2 cellular contexts compared by ENCODE assay signal in the genomic region with DNA sequence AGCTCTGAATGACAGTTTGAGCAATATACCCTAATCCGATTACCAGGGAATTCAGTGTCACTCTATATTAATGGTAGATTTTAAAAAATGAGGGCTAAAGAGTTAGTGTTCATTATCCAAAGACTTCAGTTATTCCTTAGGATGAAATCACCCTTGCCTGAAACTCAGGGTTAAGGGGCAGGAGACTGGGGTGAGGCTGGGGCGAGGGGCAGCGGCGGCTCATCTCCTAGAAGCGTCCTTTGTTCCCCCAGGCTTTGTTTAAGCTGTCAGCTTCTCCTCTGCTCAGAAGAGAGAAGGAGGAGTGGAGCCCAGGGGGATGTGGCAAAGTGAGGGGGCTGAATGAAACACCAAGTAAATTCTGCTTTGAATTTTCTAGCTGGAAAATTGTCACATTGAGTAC.
TF ChIP-seq lines count a peak whose summit lies in the region.

No MANE protein-coding gene starts in this region.

TF ChIP-seq in GM23338, 12 proteins besides CTCF, POLR2A, EP300 and RAD21 (continued from another document):
- TF ChIP-seq, protein P1, sequence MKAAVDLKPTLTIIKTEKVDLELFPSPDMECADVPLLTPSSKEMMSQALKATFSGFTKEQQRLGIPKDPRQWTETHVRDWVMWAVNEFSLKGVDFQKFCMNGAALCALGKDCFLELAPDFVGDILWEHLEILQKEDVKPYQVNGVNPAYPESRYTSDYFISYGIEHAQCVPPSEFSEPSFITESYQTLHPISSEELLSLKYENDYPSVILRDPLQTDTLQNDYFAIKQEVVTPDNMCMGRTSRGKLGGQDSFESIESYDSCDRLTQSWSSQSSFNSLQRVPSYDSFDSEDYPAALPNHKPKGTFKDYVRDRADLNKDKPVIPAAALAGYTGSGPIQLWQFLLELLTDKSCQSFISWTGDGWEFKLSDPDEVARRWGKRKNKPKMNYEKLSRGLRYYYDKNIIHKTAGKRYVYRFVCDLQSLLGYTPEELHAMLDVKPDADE (IDR thresholded peaks at IDR 0.05) = no peak
- TF ChIP-seq, protein P2, sequence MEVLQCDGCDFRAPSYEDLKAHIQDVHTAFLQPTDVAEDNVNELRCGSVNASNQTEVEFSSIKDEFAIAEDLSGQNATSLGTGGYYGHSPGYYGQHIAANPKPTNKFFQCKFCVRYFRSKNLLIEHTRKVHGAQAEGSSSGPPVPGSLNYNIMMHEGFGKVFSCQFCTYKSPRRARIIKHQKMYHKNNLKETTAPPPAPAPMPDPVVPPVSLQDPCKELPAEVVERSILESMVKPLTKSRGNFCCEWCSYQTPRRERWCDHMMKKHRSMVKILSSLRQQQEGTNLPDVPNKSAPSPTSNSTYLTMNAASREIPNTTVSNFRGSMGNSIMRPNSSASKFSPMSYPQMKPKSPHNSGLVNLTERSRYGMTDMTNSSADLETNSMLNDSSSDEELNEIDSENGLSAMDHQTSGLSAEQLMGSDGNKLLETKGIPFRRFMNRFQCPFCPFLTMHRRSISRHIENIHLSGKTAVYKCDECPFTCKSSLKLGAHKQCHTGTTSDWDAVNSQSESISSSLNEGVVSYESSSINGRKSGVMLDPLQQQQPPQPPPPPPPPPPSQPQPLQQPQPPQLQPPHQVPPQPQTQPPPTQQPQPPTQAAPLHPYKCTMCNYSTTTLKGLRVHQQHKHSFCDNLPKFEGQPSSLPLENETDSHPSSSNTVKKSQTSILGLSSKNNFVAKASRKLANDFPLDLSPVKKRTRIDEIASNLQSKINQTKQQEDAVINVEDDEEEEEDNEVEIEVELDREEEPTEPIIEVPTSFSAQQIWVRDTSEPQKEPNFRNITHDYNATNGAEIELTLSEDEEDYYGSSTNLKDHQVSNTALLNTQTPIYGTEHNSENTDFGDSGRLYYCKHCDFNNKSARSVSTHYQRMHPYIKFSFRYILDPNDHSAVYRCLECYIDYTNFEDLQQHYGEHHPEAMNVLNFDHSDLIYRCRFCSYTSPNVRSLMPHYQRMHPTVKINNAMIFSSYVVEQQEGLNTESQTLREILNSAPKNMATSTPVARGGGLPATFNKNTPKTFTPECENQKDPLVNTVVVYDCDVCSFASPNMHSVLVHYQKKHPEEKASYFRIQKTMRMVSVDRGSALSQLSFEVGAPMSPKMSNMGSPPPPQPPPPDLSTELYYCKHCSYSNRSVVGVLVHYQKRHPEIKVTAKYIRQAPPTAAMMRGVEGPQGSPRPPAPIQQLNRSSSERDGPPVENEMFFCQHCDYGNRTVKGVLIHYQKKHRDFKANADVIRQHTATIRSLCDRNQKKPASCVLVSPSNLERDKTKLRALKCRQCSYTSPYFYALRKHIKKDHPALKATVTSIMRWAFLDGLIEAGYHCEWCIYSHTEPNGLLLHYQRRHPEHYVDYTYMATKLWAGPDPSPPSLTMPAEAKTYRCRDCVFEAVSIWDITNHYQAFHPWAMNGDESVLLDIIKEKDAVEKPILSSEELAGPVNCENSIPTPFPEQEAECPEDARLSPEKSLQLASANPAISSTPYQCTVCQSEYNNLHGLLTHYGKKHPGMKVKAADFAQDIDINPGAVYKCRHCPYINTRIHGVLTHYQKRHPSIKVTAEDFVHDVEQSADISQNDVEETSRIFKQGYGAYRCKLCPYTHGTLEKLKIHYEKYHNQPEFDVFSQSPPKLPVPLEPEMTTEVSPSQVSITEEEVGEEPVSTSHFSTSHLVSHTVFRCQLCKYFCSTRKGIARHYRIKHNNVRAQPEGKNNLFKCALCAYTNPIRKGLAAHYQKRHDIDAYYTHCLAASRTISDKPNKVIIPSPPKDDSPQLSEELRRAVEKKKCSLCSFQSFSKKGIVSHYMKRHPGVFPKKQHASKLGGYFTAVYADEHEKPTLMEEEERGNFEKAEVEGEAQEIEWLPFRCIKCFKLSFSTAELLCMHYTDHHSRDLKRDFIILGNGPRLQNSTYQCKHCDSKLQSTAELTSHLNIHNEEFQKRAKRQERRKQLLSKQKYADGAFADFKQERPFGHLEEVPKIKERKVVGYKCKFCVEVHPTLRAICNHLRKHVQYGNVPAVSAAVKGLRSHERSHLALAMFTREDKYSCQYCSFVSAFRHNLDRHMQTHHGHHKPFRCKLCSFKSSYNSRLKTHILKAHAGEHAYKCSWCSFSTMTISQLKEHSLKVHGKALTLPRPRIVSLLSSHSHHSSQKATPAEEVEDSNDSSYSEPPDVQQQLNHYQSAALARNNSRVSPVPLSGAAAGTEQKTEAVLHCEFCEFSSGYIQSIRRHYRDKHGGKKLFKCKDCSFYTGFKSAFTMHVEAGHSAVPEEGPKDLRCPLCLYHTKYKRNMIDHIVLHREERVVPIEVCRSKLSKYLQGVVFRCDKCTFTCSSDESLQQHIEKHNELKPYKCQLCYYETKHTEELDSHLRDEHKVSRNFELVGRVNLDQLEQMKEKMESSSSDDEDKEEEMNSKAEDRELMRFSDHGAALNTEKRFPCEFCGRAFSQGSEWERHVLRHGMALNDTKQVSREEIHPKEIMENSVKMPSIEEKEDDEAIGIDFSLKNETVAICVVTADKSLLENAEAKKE (CRISPR knock-in tag; IDR thresholded peaks at IDR 0.05) = no peak
- no peak for TF ChIP-seq NANOG (IDR thresholded peaks at IDR 0.05; ENCODE audit: borderline replicate concordance)
- TF ChIP-seq JUNB (IDR thresholded peaks at IDR 0.05; ENCODE audit: unreplicated experiment) = no peak
- TF ChIP-seq ZNF114 (CRISPR knock-in tag; IDR thresholded peaks at IDR 0.05) = no peak
- no peak for TF ChIP-seq CREB1 (CRISPR knock-in tag; IDR thresholded peaks at IDR 0.05; ENCODE audit: low read depth)
- TF ChIP-seq EZH2 (IDR thresholded peaks at IDR 0.05; ENCODE audit: low read depth, unreplicated experiment) = no peak
- TF ChIP-seq, protein P3, sequence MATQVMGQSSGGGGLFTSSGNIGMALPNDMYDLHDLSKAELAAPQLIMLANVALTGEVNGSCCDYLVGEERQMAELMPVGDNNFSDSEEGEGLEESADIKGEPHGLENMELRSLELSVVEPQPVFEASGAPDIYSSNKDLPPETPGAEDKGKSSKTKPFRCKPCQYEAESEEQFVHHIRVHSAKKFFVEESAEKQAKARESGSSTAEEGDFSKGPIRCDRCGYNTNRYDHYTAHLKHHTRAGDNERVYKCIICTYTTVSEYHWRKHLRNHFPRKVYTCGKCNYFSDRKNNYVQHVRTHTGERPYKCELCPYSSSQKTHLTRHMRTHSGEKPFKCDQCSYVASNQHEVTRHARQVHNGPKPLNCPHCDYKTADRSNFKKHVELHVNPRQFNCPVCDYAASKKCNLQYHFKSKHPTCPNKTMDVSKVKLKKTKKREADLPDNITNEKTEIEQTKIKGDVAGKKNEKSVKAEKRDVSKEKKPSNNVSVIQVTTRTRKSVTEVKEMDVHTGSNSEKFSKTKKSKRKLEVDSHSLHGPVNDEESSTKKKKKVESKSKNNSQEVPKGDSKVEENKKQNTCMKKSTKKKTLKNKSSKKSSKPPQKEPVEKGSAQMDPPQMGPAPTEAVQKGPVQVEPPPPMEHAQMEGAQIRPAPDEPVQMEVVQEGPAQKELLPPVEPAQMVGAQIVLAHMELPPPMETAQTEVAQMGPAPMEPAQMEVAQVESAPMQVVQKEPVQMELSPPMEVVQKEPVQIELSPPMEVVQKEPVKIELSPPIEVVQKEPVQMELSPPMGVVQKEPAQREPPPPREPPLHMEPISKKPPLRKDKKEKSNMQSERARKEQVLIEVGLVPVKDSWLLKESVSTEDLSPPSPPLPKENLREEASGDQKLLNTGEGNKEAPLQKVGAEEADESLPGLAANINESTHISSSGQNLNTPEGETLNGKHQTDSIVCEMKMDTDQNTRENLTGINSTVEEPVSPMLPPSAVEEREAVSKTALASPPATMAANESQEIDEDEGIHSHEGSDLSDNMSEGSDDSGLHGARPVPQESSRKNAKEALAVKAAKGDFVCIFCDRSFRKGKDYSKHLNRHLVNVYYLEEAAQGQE (IDR thresholded peaks at IDR 0.05; ENCODE audit: unreplicated experiment) = no peak

TF ChIP-seq in WTC11, 78 proteins besides CTCF, POLR2A, EP300 and RAD21 (continued from another document):
- TF ChIP-seq, protein P4, sequence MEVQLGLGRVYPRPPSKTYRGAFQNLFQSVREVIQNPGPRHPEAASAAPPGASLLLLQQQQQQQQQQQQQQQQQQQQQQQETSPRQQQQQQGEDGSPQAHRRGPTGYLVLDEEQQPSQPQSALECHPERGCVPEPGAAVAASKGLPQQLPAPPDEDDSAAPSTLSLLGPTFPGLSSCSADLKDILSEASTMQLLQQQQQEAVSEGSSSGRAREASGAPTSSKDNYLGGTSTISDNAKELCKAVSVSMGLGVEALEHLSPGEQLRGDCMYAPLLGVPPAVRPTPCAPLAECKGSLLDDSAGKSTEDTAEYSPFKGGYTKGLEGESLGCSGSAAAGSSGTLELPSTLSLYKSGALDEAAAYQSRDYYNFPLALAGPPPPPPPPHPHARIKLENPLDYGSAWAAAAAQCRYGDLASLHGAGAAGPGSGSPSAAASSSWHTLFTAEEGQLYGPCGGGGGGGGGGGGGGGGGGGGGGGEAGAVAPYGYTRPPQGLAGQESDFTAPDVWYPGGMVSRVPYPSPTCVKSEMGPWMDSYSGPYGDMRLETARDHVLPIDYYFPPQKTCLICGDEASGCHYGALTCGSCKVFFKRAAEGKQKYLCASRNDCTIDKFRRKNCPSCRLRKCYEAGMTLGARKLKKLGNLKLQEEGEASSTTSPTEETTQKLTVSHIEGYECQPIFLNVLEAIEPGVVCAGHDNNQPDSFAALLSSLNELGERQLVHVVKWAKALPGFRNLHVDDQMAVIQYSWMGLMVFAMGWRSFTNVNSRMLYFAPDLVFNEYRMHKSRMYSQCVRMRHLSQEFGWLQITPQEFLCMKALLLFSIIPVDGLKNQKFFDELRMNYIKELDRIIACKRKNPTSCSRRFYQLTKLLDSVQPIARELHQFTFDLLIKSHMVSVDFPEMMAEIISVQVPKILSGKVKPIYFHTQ (CRISPR knock-in tag; IDR thresholded peaks at IDR 0.05) = no peak
- TF ChIP-seq, protein P5, sequence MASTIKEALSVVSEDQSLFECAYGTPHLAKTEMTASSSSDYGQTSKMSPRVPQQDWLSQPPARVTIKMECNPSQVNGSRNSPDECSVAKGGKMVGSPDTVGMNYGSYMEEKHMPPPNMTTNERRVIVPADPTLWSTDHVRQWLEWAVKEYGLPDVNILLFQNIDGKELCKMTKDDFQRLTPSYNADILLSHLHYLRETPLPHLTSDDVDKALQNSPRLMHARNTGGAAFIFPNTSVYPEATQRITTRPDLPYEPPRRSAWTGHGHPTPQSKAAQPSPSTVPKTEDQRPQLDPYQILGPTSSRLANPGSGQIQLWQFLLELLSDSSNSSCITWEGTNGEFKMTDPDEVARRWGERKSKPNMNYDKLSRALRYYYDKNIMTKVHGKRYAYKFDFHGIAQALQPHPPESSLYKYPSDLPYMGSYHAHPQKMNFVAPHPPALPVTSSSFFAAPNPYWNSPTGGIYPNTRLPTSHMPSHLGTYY (CRISPR knock-in tag; IDR thresholded peaks at IDR 0.05) = no peak
- TF ChIP-seq ZNF423 (CRISPR knock-in tag; IDR thresholded peaks at IDR 0.05) (no peak), ZNF263 (CRISPR knock-in tag; IDR thresholded peaks at IDR 0.05; ENCODE audit: low read depth) (no peak)
